ENCODE assay signal across 10 cellular contexts in the genomic region with DNA sequence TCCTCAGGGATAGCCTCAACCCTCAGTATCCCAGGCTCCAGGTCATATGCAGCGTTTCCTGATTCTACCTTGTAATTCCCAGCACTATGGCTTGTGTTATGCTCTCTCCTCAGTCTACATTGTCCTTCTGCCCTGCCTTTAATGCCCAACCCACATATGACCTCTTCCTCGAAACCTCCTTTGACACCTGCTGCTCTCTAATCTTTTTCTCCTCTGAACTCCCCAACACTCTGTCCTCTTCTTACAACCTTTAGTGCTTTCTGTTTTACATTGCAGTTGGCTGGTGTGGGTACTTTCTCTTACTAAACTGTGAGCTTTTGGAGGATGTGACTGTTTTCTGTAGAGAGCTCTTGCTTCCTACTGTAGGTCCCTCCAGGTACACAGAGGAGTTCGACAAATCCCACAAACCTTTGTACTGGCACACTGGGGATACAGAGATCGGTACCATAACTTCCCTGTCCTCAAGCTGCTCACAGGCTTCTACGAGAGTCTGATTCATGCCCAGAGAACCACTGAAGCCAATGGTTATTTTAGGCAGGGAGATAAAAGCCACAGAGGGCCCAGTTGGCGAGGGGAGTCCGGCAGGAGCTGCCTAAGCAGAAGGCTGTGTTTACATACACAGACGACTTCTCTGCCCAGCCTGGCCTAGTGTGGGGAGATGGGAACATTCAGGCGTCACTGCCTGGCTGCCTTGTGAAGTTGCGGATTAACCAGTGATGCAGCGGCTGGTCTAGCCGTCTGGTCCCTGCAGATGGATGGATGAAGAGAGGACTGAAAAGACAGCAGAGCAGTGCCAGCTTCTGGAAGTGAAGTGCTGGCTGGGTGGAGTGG. TPM values are rescaled to one million over a fixed set of nuclear protein-coding genes. Genes with fewer than 3 reads are reported as not detected.
DNase-seq lines count a peak whose midpoint lies in the region; ATAC-seq and TF ChIP-seq lines count a peak whose summit lies in the region.
"Had no signal": no experiment of that assay in that cellular context is flagged by ENCODE, and none has a peak within 500 bp of the region (broad histone marks: within the 10 kb centered on the region; RNA-seq: fewer than 3 reads in every experiment).

No MANE protein-coding gene starts in this region.

- H3K27ac ChIP-seq in DOHH2 (ENCODE audit: low read depth, low read length) (no peak overlapping the region), cardiac muscle cell (peak overlapping the region; percentile 89), psoas muscle (peak overlapping the region; percentile 80), sigmoid colon (peak overlapping the region in 2 of 4 donors; percentile 40 to 54)

- H3F3A ChIP-seq in DOHH2 (ENCODE audit: control insufficient read depth, insufficient read depth), result peaks cover 8% of the 10 kb centered on the region

- WGBS in psoas muscle, 3 donors, result 33 to 46% (median 36%) methylated on average over 12 of the region's 12 CpGs
- 72 to 74% methylated on average over 12 of the region's 12 CpGs for WGBS in sigmoid colon, 2 donors

- H3K36me3 ChIP-seq in DOHH2 (ENCODE audit: control insufficient read depth, low read length) (no peaks in the 10 kb centered on the region), cardiac muscle cell (no peaks in the 10 kb centered on the region), psoas muscle (ENCODE audit: insufficient read depth in 1 of 2, low read depth in 1 of 2) (no peaks in the 10 kb centered on the region), sigmoid colon (no peaks in the 10 kb centered on the region)

- H3K4me1 ChIP-seq in DOHH2 (ENCODE audit: control insufficient read depth, low read length) (peaks cover 65% of the 10 kb centered on the region), cardiac muscle cell (ENCODE audit: low read depth) (peaks cover 39% of the 10 kb centered on the region), psoas muscle (peaks cover 45% of the 10 kb centered on the region), sigmoid colon (peaks cover 0 to 8% (median 0%) of the 10 kb centered on the region in 4 donors)

- no peak for TF ChIP-seq EP300 in sigmoid colon (IDR thresholded peaks at IDR 0.05)

- no peaks in the 10 kb centered on the region for H4K20me1 ChIP-seq in DOHH2 (ENCODE audit: control insufficient read depth, insufficient read depth, low read depth, low read length)

- peaks cover 1% of the 10 kb centered on the region; the same call in 1 of the 2 replicates for H3K27me3 ChIP-seq in DOHH2 (ENCODE audit: control insufficient read depth, low read length)
- no peaks in the 10 kb centered on the region for H3K27me3 ChIP-seq in cardiac muscle cell
- H3K27me3 ChIP-seq in psoas muscle (ENCODE audit: insufficient read depth in 3 of 3, low read length in 2 of 3), result no peaks in the 10 kb centered on the region
- no peaks in the 10 kb centered on the region for H3K27me3 ChIP-seq in sigmoid colon

- H3K4me2 ChIP-seq in DOHH2 (ENCODE audit: low read length), result peak overlapping the region; percentile 12; the same call in 1 of the 2 replicates

- intact Hi-C loops in psoas muscle (cut with DNase I) (no loop called here), sigmoid colon (cut with DNase I) (no loop called here)

- H3K9me2 ChIP-seq in DOHH2 (replicated peaks; ENCODE audit: control insufficient read depth, low read length), result no peaks in the 10 kb centered on the region

- H3K9me3 ChIP-seq in DOHH2 (ENCODE audit: control insufficient read depth, insufficient read depth, low read length), result no peaks in the 10 kb centered on the region
- H3K9me3 ChIP-seq in cardiac muscle cell (ENCODE audit: low read depth), result no peaks in the 10 kb centered on the region
- no peaks in the 10 kb centered on the region for H3K9me3 ChIP-seq in psoas muscle
- H3K9me3 ChIP-seq in sigmoid colon, result no peaks in the 10 kb centered on the region

- TF ChIP-seq CTCF in DOHH2 (IDR thresholded peaks at IDR 0.05; ENCODE audit: low read depth, low read length, poor library complexity, severe bottlenecking), result no peak
- no peak for TF ChIP-seq CTCF in cardiac muscle cell (IDR thresholded peaks at IDR 0.05; ENCODE audit: low read depth, low read length)
- TF ChIP-seq CTCF in psoas muscle (IDR thresholded peaks at IDR 0.05), result no peak
- no peak for TF ChIP-seq CTCF in sigmoid colon (IDR thresholded peaks at IDR 0.05)

- DNase-seq in RPMI8226, result peak; percentile 61
- peak; percentile 32 to 49 for DNase-seq in cardiac muscle cell (ENCODE audit: low read depth in 1 of 2, low spot score in 1 of 2)
- peak; percentile 44 to 73 for DNase-seq in psoas muscle
- DNase-seq in putamen (ENCODE audit: low spot score), result no peak
- DNase-seq in sigmoid colon, result no peak
- DNase-seq: activated CD4-positive, alpha-beta T cell treated with anti-CD3 and anti-CD28 coated beads for 4 hours; NCI-H1092 treated with DMSO at 0.1 percent for 48 hours had no signal

- no peaks in the 10 kb centered on the region for H3K79me2 ChIP-seq in DOHH2 (ENCODE audit: control insufficient read depth, low read length)

- ATAC-seq in psoas muscle (peak; percentile 60 to 81 (median 72)), HG03097 (IDR thresholded peaks at IDR 0.05; ENCODE audit: low FRiP score, unreplicated experiment) (no peak), GM21367 (IDR thresholded peaks at IDR 0.05; ENCODE audit: unreplicated experiment) (no peak)

- no peak for TF ChIP-seq POLR2A in sigmoid colon (IDR thresholded peaks at IDR 0.05)

- H3K4me3 ChIP-seq in DOHH2 (ENCODE audit: low read length), result no peak overlapping the region
- H3K4me3 ChIP-seq in cardiac muscle cell, result no peak overlapping the region
- H3K4me3 ChIP-seq in psoas muscle, result peak overlapping the region; percentile 28
- no peak overlapping the region for H3K4me3 ChIP-seq in sigmoid colon

RNA-seq across cellular contexts. Expression of gene EPB41L1, which starts 8.4 kb away (rescaled TPM):
- total RNA-seq in cardiac muscle cell, result 66.7 and 83.5 TPM in 2 replicates
- polyA plus RNA-seq in cardiac muscle cell, result 34.3 and 48.0 TPM in 2 replicates
- total RNA-seq in psoas muscle, result 10 to 100 TPM in 2 of 4 donors, 1 to 10 TPM in 2; 9.1 to 24.1 (median 9.9) TPM
- polyA plus RNA-seq in psoas muscle, result 1 to 10 TPM; 4.2 to 4.9 (median 4.2) TPM
- 10 to 100 TPM; 19.3 to 61.8 (median 21.0) TPM for total RNA-seq in sigmoid colon
- 10 to 100 TPM; 14.1 to 17.6 (median 16.8) TPM for polyA plus RNA-seq in sigmoid colon

Comparison
In these comparisons a context has a peak if more than half of its experiments do, and no peak if none do; other contexts are left out.
1. DNase-seq: peak in RPMI8226 (single experiment), cardiac muscle cell (2 of 2) and psoas muscle (2 of 2); none in putamen (single experiment) and sigmoid colon (single experiment).
2. ATAC-seq: peak in psoas muscle (4 of 4); none in HG03097 (single experiment) and GM21367 (single experiment).